In the genomic region with DNA sequence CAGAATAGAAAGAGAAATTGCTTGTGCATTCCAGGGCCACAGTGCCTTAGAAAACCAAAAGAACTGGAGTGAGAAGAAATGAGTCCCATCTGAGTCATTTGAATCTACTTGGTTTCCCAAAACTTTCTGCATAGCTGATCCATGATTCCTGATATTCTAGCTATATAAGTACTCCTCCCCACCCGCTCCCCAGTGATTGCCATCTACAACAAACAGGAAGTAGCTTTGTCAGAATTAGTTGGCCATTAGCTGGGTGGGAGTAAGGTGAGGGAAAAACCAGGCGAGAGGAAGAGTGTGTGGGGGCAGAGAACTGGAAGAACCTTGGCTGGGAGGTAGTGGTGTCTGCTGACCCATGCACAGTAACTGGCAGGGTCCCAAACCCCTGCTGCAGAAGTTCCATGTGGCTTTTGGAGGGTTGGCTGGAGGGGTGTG, we compare ENCODE assay signal across 12 cellular contexts.
DNase-seq lines count a peak whose midpoint lies in the region; ATAC-seq and TF ChIP-seq lines count a peak whose summit lies in the region.
"Had no signal": no experiment of that assay in that cellular context is flagged by ENCODE, and none has a peak within 500 bp of the region (broad histone marks: within the 10 kb centered on the region; RNA-seq: fewer than 3 reads in every experiment).

No MANE protein-coding gene starts in this region.

- peak overlapping the region; percentile 74 for H3K27ac ChIP-seq in SJSA1
- H3K27ac ChIP-seq in thoracic aorta = no peak overlapping the region
- H3K27ac ChIP-seq: parathyroid adenoma had no signal

- peaks cover 30% of the 10 kb centered on the region for H3K4me1 ChIP-seq in SJSA1 (replicated peaks)
- no peaks in the 10 kb centered on the region for H3K4me1 ChIP-seq in thoracic aorta (ENCODE audit: control insufficient read depth in 1 of 2, low read depth in 2 of 2)
- H3K4me1 ChIP-seq: parathyroid adenoma had no signal

- no peak for ATAC-seq in thoracic aorta (ENCODE audit: insufficient number of reproducible peaks, low FRiP score, low read depth)

- TF ChIP-seq CTCF in fibroblast of the aortic adventitia (IDR thresholded peaks at IDR 0.05; ENCODE audit: insufficient read depth, low read length) (no peak), thoracic aorta (IDR thresholded peaks at IDR 0.05) (no peak)

- H3K9me3 ChIP-seq in SJSA1 (replicated peaks) (no peaks in the 10 kb centered on the region), thoracic aorta (no peaks in the 10 kb centered on the region)

- H3K36me3 ChIP-seq in SJSA1 (no peaks in the 10 kb centered on the region), thoracic aorta (no peaks in the 10 kb centered on the region)

- H3K27me3 ChIP-seq in SJSA1 (replicated peaks) (no peaks in the 10 kb centered on the region), thoracic aorta (replicated peaks; ENCODE audit: insufficient read depth) (no peaks in the 10 kb centered on the region)

- H3K4me3 ChIP-seq in SJSA1 = no peak overlapping the region
- H3K4me3 ChIP-seq in fibroblast of the aortic adventitia (ENCODE audit: low read depth, low read length) = no peak overlapping the region
- H3K4me3 ChIP-seq in thoracic aorta = no peak overlapping the region

- DNase-seq in H4 (ENCODE audit: low spot score) (peak; percentile 47), SJSA1 (ENCODE audit: low read depth in 1 of 2, low spot score in 2 of 2) (peak; percentile 71 to 75), fibroblast of the aortic adventitia (ENCODE audit: low read depth) (peak; percentile 92), thoracic aorta (ENCODE audit: low spot score) (peak; percentile 19), NCI-H2171 treated with DMSO at 0.1 percent for 48 hours (lab: John Stamatoyannopoulos, UW) (no peak), ureter (ENCODE audit: low spot score) (no peak), NCI-H2029 treated with DMSO at 0.1 percent for 48 hours (lab: John Stamatoyannopoulos, UW) (no peak)
- DNase-seq: activated T-cell treated with anti-CD3 and anti-CD28 coated beads, Interleukin-2, amount 50 U/mL, for 1 hour; islet precursor cell; Kasumi-1; NCI-H82 had no signal

Comparison
In these comparisons a context has a peak if more than half of its experiments do, and no peak if none do; other contexts are left out.
1. DNase-seq: peak in H4 (single experiment), SJSA1 (2 of 2), fibroblast of the aortic adventitia (single experiment) and thoracic aorta (single experiment); none in NCI-H2171 treated with DMSO at 0.1 percent for 48 hours (single experiment), ureter (single experiment) and NCI-H2029 treated with DMSO at 0.1 percent for 48 hours (single experiment).